Comparison of ENCODE assay signal across 27 cellular contexts in genomic region chr9:98923724-98924123, GRCh38. TPM values are rescaled to one million over a fixed set of nuclear protein-coding genes. Genes with fewer than 3 reads are reported as not detected.
DNase-seq lines count a peak whose midpoint lies in the region; ATAC-seq and TF ChIP-seq lines count a peak whose summit lies in the region.
"Had no signal": no experiment of that assay in that cellular context is flagged by ENCODE, and none has a peak within 500 bp of the region (broad histone marks: within the 10 kb centered on the region; RNA-seq: fewer than 3 reads in every experiment).

No MANE protein-coding gene starts in this region.

- H3K27ac Mint-ChIP-seq in nephron: peak overlapping the region in 2 of 3 experiments; percentile 60 to 80
- H3K27ac Mint-ChIP-seq: H9, HFFc6 had no signal

- no peak for TF ChIP-seq EP300 in tibial nerve (IDR thresholded peaks at IDR 0.05)

- H3K4me3 Mint-ChIP-seq in nephron: no peak overlapping the region
- H3K4me3 Mint-ChIP-seq: H9, HFFc6 had no signal

- H3K4me2 ChIP-seq in hepatocyte: peak overlapping the region; percentile 17
- H3K4me2 ChIP-seq: A549, PC-9 had no signal

- H3K4me1 ChIP-seq in right cardiac atrium (ENCODE audit: control insufficient read depth, insufficient read depth, low read length): peaks cover 4% of the 10 kb centered on the region
- peaks cover 12% of the 10 kb centered on the region for H3K4me1 ChIP-seq in hepatocyte (ENCODE audit: insufficient read depth)
- peaks cover 0 to 45% (median 3%) of the 10 kb centered on the region in 4 donors for H3K4me1 ChIP-seq in tibial nerve
- H3K4me1 ChIP-seq: A549, BE2C had no signal

- H3K27me3 Mint-ChIP-seq in nephron (ENCODE audit: low read depth): peaks cover 3% of the 10 kb centered on the region

- 60% methylated on average over 3 of the region's 3 CpGs for WGBS in right cardiac atrium
- 18% methylated on average over 3 of the region's 3 CpGs for WGBS in hepatocyte (ENCODE audit: low lambda C conversion rate, missing lambda C conversion rate)
- 38 to 59% methylated on average over 3 of the region's 3 CpGs for WGBS in tibial nerve, 2 donors

- H4K20me1 ChIP-seq in hepatocyte (ENCODE audit: insufficient read depth, poor library complexity, severe bottlenecking): no peaks in the 10 kb centered on the region

- H3K4me3 ChIP-seq in right cardiac atrium (ENCODE audit: low read length): no peak overlapping the region
- H3K4me3 ChIP-seq in hepatocyte: no peak overlapping the region
- H3K4me3 ChIP-seq in tibial nerve: no peak overlapping the region
- H3K4me3 ChIP-seq: A549, PC-9 had no signal

- no peak for TF ChIP-seq POLR2A in tibial nerve (IDR thresholded peaks at IDR 0.05)

- no peaks in the 10 kb centered on the region for H3K79me2 ChIP-seq in hepatocyte

- H3K9me3 Mint-ChIP-seq in nephron: no peaks in the 10 kb centered on the region
- H3K9me3 Mint-ChIP-seq: H9, HFFc6 had no signal

- H3K27ac ChIP-seq in right cardiac atrium (ENCODE audit: low read length): peak overlapping the region; percentile 19
- peak overlapping the region; percentile 33 for H3K27ac ChIP-seq in hepatocyte
- H3K27ac ChIP-seq in tibial nerve: peak overlapping the region; percentile 39 to 74 (median 65)
- no peak overlapping the region for H3K27ac ChIP-seq in RWPE1
- H3K27ac ChIP-seq: A549, HL-60, PC-9 had no signal

- H3K9me3 ChIP-seq in right cardiac atrium (ENCODE audit: control insufficient read depth, low read length): no peaks in the 10 kb centered on the region
- H3K9me3 ChIP-seq in hepatocyte (ENCODE audit: low read depth): no peaks in the 10 kb centered on the region
- H3K9me3 ChIP-seq in tibial nerve: no peaks in the 10 kb centered on the region
- H3K9me3 ChIP-seq: A549, BE2C had no signal

- H3K36me3 ChIP-seq in hepatocyte (replicated peaks; ENCODE audit: insufficient read depth, low read depth): no peaks in the 10 kb centered on the region
- no peaks in the 10 kb centered on the region for H3K36me3 ChIP-seq in tibial nerve
- H3K36me3 ChIP-seq: BE2C had no signal

- CTCF ChIA-PET in RWPE1 (lab: Yijun Ruan, JAX): interaction anchor here (0.6 kb wide), 1 partner anchor 442 kb away, joined by 3 read pairs; no protein-coding TSS in a partner anchor

- no peak overlapping the region for H2AFZ ChIP-seq in hepatocyte
- H2AFZ ChIP-seq: PC-9 had no signal

- H3K36me3 Mint-ChIP-seq in nephron (ENCODE audit: low read depth): no peaks in the 10 kb centered on the region

- H3K27me3 ChIP-seq in right cardiac atrium (ENCODE audit: control insufficient read depth, insufficient read depth) (no peaks in the 10 kb centered on the region), hepatocyte (no peaks in the 10 kb centered on the region), tibial nerve (no peaks in the 10 kb centered on the region)

- no peak for ATAC-seq in right cardiac atrium
- no peak for ATAC-seq in left cardiac atrium
- no peak for ATAC-seq in HG03354 (IDR thresholded peaks at IDR 0.05; ENCODE audit: poor library complexity, severe bottlenecking, unreplicated experiment)
- ATAC-seq in HG03439 (IDR thresholded peaks at IDR 0.05; ENCODE audit: unreplicated experiment): no peak
- ATAC-seq: HepG2 had no signal

- H3K9me2 ChIP-seq in hepatocyte (replicated peaks; ENCODE audit: insufficient read depth): no peaks in the 10 kb centered on the region

- intact Hi-C loops in right cardiac atrium (cut with DNase I): no loop called here
- intact Hi-C loops in left cardiac atrium (cut with DNase I): no loop called here

- POLR2A ChIA-PET in RWPE1 (lab: Yijun Ruan, JAX; ENCODE audit: low non-redundant PET): no interaction called here

- DNase-seq in right cardiac atrium: no peak
- DNase-seq in left cardiac atrium: no peak
- no peak for DNase-seq in hepatocyte (ENCODE audit: low spot score)
- no peak for DNase-seq in tibial nerve (ENCODE audit: low spot score in 2 of 2)
- DNase-seq in RWPE1 (ENCODE audit: low spot score): no peak
- DNase-seq: BE2C, DMS53, H9, HFFc6, KBM-7, MM.1S, NCI-H1092, NCI-H1436, NCI-H187 treated with DMSO at 0.1 percent for 48 hours, NCI-H2227 treated with DMSO at 0.1 percent for 48 hours, NCI-H510A treated with DMSO at 0.1 percent for 48 hours, NCI-H748 treated with DMSO at 0.1 percent for 48 hours, PC-9, RPMI8226, SIG-M5 had no signal

- peaks cover 62% of the 10 kb centered on the region for H3K4me1 Mint-ChIP-seq in nephron

- TF ChIP-seq CTCF in hepatocyte (IDR thresholded peaks at IDR 0.05; ENCODE audit: poor library complexity) (no peak), nephron (IDR thresholded peaks at IDR 0.05; ENCODE audit: unreplicated experiment in 3 of 3) (no peak), tibial nerve (IDR thresholded peaks at IDR 0.05) (no peak), RWPE1 (conservative IDR thresholded peaks at IDR 0.05; ENCODE audit: low read depth) (no peak)

RNA-seq across cellular contexts. Expression of gene COL15A1, which starts 20.0 kb away (rescaled TPM):
- 10 to 100 TPM; 34.7 to 87.1 (median 63.5) TPM for total RNA-seq in right cardiac atrium
- polyA plus RNA-seq in right cardiac atrium: 22.5 TPM
- total RNA-seq in left cardiac atrium: 10 to 100 TPM; 73.3 to 75.0 TPM
- total RNA-seq in hepatocyte: 105 and 106 TPM in 2 replicates
- 87.2 and 97.6 TPM in 2 replicates for polyA plus RNA-seq in hepatocyte
- total RNA-seq in tibial nerve: 10 to 100 TPM; 25.8 to 55.3 (median 36.0) TPM
- total RNA-seq: H9, HepG2, HT-29, PC-9 had no signal
- polyA plus RNA-seq: HepG2 had no signal
